26 cellular contexts compared by ENCODE assay signal in genomic region chr19:13758795-13759194, GRCh38.
"Had no signal": no experiment of that assay in that cellular context is flagged by ENCODE, and none has a peak within 500 bp of the region (broad histone marks: within the 10 kb centered on the region; RNA-seq: fewer than 3 reads in every experiment).

No MANE protein-coding gene starts in this region.

- H3K36me3 ChIP-seq: neural progenitor cell, uterus had no signal

- H3K4me3 ChIP-seq: heart right ventricle, hepatocyte, left ventricle myocardium inferior, lung, mucosa of descending colon, neural progenitor cell, pancreas, prostate gland, sigmoid colon, spleen, suprapubic skin, thoracic aorta, tibial artery, uterus had no signal

- H3K9me3 ChIP-seq: heart right ventricle, left ventricle myocardium inferior, mucosa of descending colon, pancreas, prostate gland, sigmoid colon, spleen, suprapubic skin, thoracic aorta, tibial artery, uterus had no signal

- H3K4me3 Mint-ChIP-seq: naive thymus-derived CD4-positive, alpha-beta T cell; nephron progenitor cell; neural progenitor cell; stimulated activated effector memory CD8-positive, alpha-beta T cell treated with anti-CD3 and anti-CD28 coated beads, Interleukin-12 subunit alpha, Interleukin-12 subunit beta, amount 100 ng/mL, for 72 hours; stimulated activated naive CD8-positive, alpha-beta T cell treated with anti-CD3 and anti-CD28 coated beads, Interleukin-15, Interleukin-2, amounts not matched to agents 100 ng/mL and 50 ng/mL, for 24 hours; type B pancreatic cell had no signal

- H3K27ac Mint-ChIP-seq: nephron progenitor cell; neural progenitor cell; stimulated activated naive CD8-positive, alpha-beta T cell treated with anti-CD3 and anti-CD28 coated beads, Interleukin-15, Interleukin-2, amounts not matched to agents 100 ng/mL and 50 ng/mL, for 24 hours; type B pancreatic cell had no signal

- H3K4me1 ChIP-seq: neural progenitor cell, pancreas, prostate gland, uterus had no signal

- H3K27me3 ChIP-seq: heart right ventricle, hepatocyte, neural progenitor cell, pancreas, sigmoid colon, spleen, suprapubic skin, tibial artery, uterus had no signal

- ATAC-seq: heart right ventricle; mucosa of descending colon; naive thymus-derived CD4-positive, alpha-beta T cell; pancreas; right cardiac atrium; stimulated activated effector memory CD8-positive, alpha-beta T cell treated with anti-CD3 and anti-CD28 coated beads, Interleukin-12 subunit alpha, Interleukin-12 subunit beta, amount 100 ng/mL, for 72 hours had no signal

- H3K4me2 ChIP-seq: hepatocyte, neural progenitor cell had no signal

- H3K27me3 Mint-ChIP-seq: naive thymus-derived CD4-positive, alpha-beta T cell; stimulated activated naive CD8-positive, alpha-beta T cell treated with anti-CD3 and anti-CD28 coated beads, Interleukin-15, Interleukin-2, amounts not matched to agents 100 ng/mL and 50 ng/mL, for 24 hours; type B pancreatic cell had no signal

- H3K27ac ChIP-seq: heart right ventricle, hepatocyte, left ventricle myocardium inferior, neural progenitor cell, pancreas, prostate gland, sigmoid colon, spleen, suprapubic skin, thoracic aorta, tibial artery, uterus had no signal

- H3K4me1 Mint-ChIP-seq: nephron progenitor cell had no signal

- H2AFZ ChIP-seq: hepatocyte, neural progenitor cell had no signal

- H3K9me3 Mint-ChIP-seq: nephron progenitor cell; stimulated activated effector memory CD8-positive, alpha-beta T cell treated with anti-CD3 and anti-CD28 coated beads, Interleukin-12 subunit alpha, Interleukin-12 subunit beta, amount 100 ng/mL, for 72 hours; stimulated activated naive CD8-positive, alpha-beta T cell treated with anti-CD3 and anti-CD28 coated beads, Interleukin-15, Interleukin-2, amounts not matched to agents 100 ng/mL and 50 ng/mL, for 24 hours; type B pancreatic cell had no signal

- H3K79me2 ChIP-seq: hepatocyte had no signal

- DNase-seq: heart right ventricle; islet precursor cell; left ventricle myocardium inferior; midbrain; mucosa of descending colon; naive thymus-derived CD4-positive, alpha-beta T cell; nephron progenitor cell; pancreas; retina; sigmoid colon; small intestine; spleen; stimulated activated CD4-positive, alpha-beta T cell treated with anti-CD3 and anti-CD28 coated beads, Interleukin-4, amount 100 ng/mL, for 24 hours; stimulated activated naive CD4-positive, alpha-beta T cell; tibial artery; uterus had no signal
